9 cellular contexts compared by ENCODE assay signal in genomic region chr20:62117658-62118057, GRCh38. TPM values are rescaled to one million over a fixed set of nuclear protein-coding genes. Genes with fewer than 3 reads are reported as not detected.
DNase-seq lines count a peak whose midpoint lies in the region; ATAC-seq and TF ChIP-seq lines count a peak whose summit lies in the region.
"Had no signal": no experiment of that assay in that cellular context is flagged by ENCODE, and none has a peak within 500 bp of the region (broad histone marks: within the 10 kb centered on the region; RNA-seq: fewer than 3 reads in every experiment).

No MANE protein-coding gene starts in this region.

- TF ChIP-seq CTCF in esophagus squamous epithelium (IDR thresholded peaks at IDR 0.05) = no peak

- H3K4me3 ChIP-seq in esophagus squamous epithelium = no peak overlapping the region

- H3K27me3 ChIP-seq in esophagus squamous epithelium = peaks cover 0 to 71% (median 0%) of the 10 kb centered on the region in 4 donors

- H3K4me1 ChIP-seq in esophagus squamous epithelium = peaks cover 0 to 10% (median 3%) of the 10 kb centered on the region in 3 donors

- no peaks in the 10 kb centered on the region for H3K36me3 ChIP-seq in esophagus squamous epithelium

- H3K27ac ChIP-seq in esophagus squamous epithelium = no peak overlapping the region

- 32 to 42% methylated on average over 5 of the region's 15 CpGs for WGBS in esophagus squamous epithelium, 2 donors

- ATAC-seq in left ventricle myocardium superior (peak; percentile 13), HG02840 (IDR thresholded peaks at IDR 0.05; ENCODE audit: low FRiP score, unreplicated experiment) (no peak)

- DNase-seq in T follicular helper cell (ENCODE audit: low read depth) (peak; percentile 69), left ventricle myocardium superior (peak; percentile 72), esophagus squamous epithelium (lab: John Stamatoyannopoulos, UW) (no peak), NCI-H446 (lab: John Stamatoyannopoulos, UW) (no peak), DMS114 treated with DMSO at 0.1 percent for 48 hours (lab: John Stamatoyannopoulos, UW; ENCODE audit: unreplicated experiment) (no peak)
- peak; percentile 69 for DNase-seq in activated CD8-positive, alpha-beta memory T cell treated with anti-CD3 and anti-CD28 coated beads, Interleukin-2, amount 50 U/mL, for 4 hours
- DNase-seq in stimulated activated CD8-positive, alpha-beta memory T cell treated with anti-CD3 and anti-CD28 coated beads, Interleukin-7, amount 100 ng/mL, for 4 hours (ENCODE audit: low read depth in 2 of 2) = peak; percentile 44 to 68
- DNase-seq: NCI-H2081 treated with DMSO at 0.1 percent for 48 hours had no signal

- intact Hi-C loops in left ventricle myocardium superior (cut with micrococcal nuclease) (no loop called here), esophagus squamous epithelium (cut with DNase I) (loop anchor here (5.0 kb wide), 1 partner anchor 40 kb away; no protein-coding TSS in a partner anchor)

- H3K9me3 ChIP-seq in esophagus squamous epithelium = peaks cover 0 to 13% (median 2%) of the 10 kb centered on the region in 3 donors

- no peak for TF ChIP-seq POLR2A in esophagus squamous epithelium (IDR thresholded peaks at IDR 0.05)

RNA-seq across cellular contexts. Expression of gene LSM14B, which starts 4.6 kb away (rescaled TPM):
- total RNA-seq in left ventricle myocardium superior (58.4 TPM), esophagus squamous epithelium (10 to 100 TPM; 18.1 to 30.5 (median 21.7) TPM)

RNA-seq across cellular contexts. Expression of gene PSMA7, which starts 25.5 kb away (rescaled TPM):
- total RNA-seq in left ventricle myocardium superior (240 TPM), esophagus squamous epithelium (100 to 1,000 TPM; 230 to 373 (median 297) TPM)

RNA-seq across cellular contexts. Expression of gene SS18L1, which starts 25.9 kb away (rescaled TPM):
- total RNA-seq in left ventricle myocardium superior = 10.7 TPM
- total RNA-seq in esophagus squamous epithelium = 10 to 100 TPM in 3 of 4 donors, 1 to 10 TPM in 1; 7.8 to 24.5 (median 15.0) TPM

RNA-seq across cellular contexts. Expression of gene TAF4, which starts 52.0 kb away (rescaled TPM):
- 11.2 TPM for total RNA-seq in left ventricle myocardium superior
- 10 to 100 TPM in 3 of 4 donors, 1 to 10 TPM in 1; 4.9 to 16.5 (median 14.4) TPM for total RNA-seq in esophagus squamous epithelium

Comparison
In these comparisons a context has a peak if more than half of its experiments do, and no peak if none do; other contexts are left out.
1. DNase-seq: peak in T follicular helper cell (single experiment), activated CD8-positive, alpha-beta memory T cell treated with anti-CD3 and anti-CD28 coated beads, Interleukin-2, amount 50 U/mL, for 4 hours (single experiment), left ventricle myocardium superior (single experiment) and stimulated activated CD8-positive, alpha-beta memory T cell treated with anti-CD3 and anti-CD28 coated beads, Interleukin-7, amount 100 ng/mL, for 4 hours (2 of 2); none in esophagus squamous epithelium (single experiment), NCI-H446 (0 of 2) and DMS114 treated with DMSO at 0.1 percent for 48 hours (single experiment).